Comparison of ENCODE assay signal across 26 cellular contexts in genomic region chr5:67331296-67331925, GRCh38.
"Had no signal": no experiment of that assay in that cellular context is flagged by ENCODE, and none has a peak within 500 bp of the region (broad histone marks: within the 10 kb centered on the region; RNA-seq: fewer than 3 reads in every experiment).

No MANE protein-coding gene starts in this region.

- DNase-seq: effector CD8-positive, alpha-beta T cell; endodermal cell; glutamatergic neuron; heart right ventricle; hippocampal formation; left cardiac atrium; left lung; mesendoderm; midbrain; naive thymus-derived CD4-positive, alpha-beta T cell; nucleus accumbens; spleen; stimulated activated CD4-positive, alpha-beta T cell treated with anti-CD3 and anti-CD28 coated beads, Interleukin-15, amount 100 ng/mL, for 24 hours; stimulated activated CD4-positive, alpha-beta T cell treated with anti-CD3 and anti-CD28 coated beads, Interleukin-2, amount 100 ng/mL, for 48 hours; stimulated activated naive B cell treated with anti-CD40 and anti-IgM and Interleukin-4, amounts not matched to agents 10 μg/mL and 1 μg/mL and 100 μg/mL, for 72 hours; upper lobe of left lung; uterus had no signal

- H3K4me1 ChIP-seq: left lung, prostate gland, right atrium auricular region, spleen, tibial nerve, upper lobe of left lung had no signal

- ATAC-seq: heart right ventricle; left cardiac atrium; left lung; naive thymus-derived CD4-positive, alpha-beta T cell; sciatic nerve; stimulated activated naive B cell treated with anti-CD40 and anti-IgM and Interleukin-4, amounts not matched to agents 10 μg/mL and 1 μg/mL and 100 μg/mL, for 72 hours had no signal

- H3K4me3 ChIP-seq: esophagus muscularis mucosa, heart right ventricle, left lung, prostate gland, right atrium auricular region, skin epidermis, spleen, thoracic aorta, tibial nerve, upper lobe of left lung, uterus had no signal

- H3K9me3 ChIP-seq: prostate gland, uterus had no signal

- FAIRE-seq: colon, islet of Langerhans had no signal

- H3K27me3 ChIP-seq: esophagus muscularis mucosa, heart right ventricle, left lung, right atrium auricular region, spleen, tibial nerve, upper lobe of left lung, uterus had no signal

- H3K27ac ChIP-seq: esophagus muscularis mucosa, heart right ventricle, left lung, prostate gland, right atrium auricular region, skin epidermis, spleen, thoracic aorta, upper lobe of left lung, uterus had no signal

- H3K36me3 ChIP-seq: esophagus muscularis mucosa, heart right ventricle, left lung, prostate gland, right atrium auricular region, spleen, thoracic aorta, tibial nerve, upper lobe of left lung, uterus had no signal
